9 cellular contexts compared by ENCODE assay signal in genomic region chr19:16996838-16997490, GRCh38. TPM values are rescaled to one million over a fixed set of nuclear protein-coding genes. Genes with fewer than 3 reads are reported as not detected.
DNase-seq lines count a peak whose midpoint lies in the region; ATAC-seq, FAIRE-seq and TF ChIP-seq lines count a peak whose summit lies in the region.
"Not testable (repeated sequence)": the region's sequence is repeated elsewhere in the genome, so short reads cannot be mapped to it uniquely, and the experiment has no call there.
"Had no signal": no experiment of that assay in that cellular context is flagged by ENCODE, and none has a peak within 500 bp of the region (broad histone marks: within the 10 kb centered on the region; RNA-seq: fewer than 3 reads in every experiment).

No MANE protein-coding gene starts in this region.

- not testable (repeated sequence) for H4K20me1 ChIP-seq in K562 (replicated peaks; ENCODE audit: control insufficient read depth, insufficient read depth, low read length); HepG2 (ENCODE audit: insufficient read depth, low read length)

- peaks cover 13% of the 10 kb centered on the region for H3K4me1 Mint-ChIP-seq in T-helper 17 cell

- 21% methylated on average over 9 of the region's 23 CpGs for WGBS in K562 (ENCODE audit: insufficient coverage, low coverage, missing lambda C conversion rate)
- WGBS in HepG2 (ENCODE audit: low lambda C conversion rate) = 31% methylated on average over 9 of the region's 23 CpGs
- no CpG with 5 or more reads among the region's 23 CpGs for WGBS in neuronal stem cell (ENCODE audit: extremely low coverage in 2 of 2, insufficient read length in 2 of 2, insufficient replicate concordance in 1 of 2), 2 donors

- H3K9me1 ChIP-seq in K562 (ENCODE audit: control insufficient read depth, insufficient read depth, low read length) = not testable (repeated sequence)

- H3K4me1 ChIP-seq in K562 (replicated peaks in 1 of 2; ENCODE audit: control insufficient read depth in 2 of 2, insufficient read depth in 2 of 2, low read length in 2 of 2); HepG2 (ENCODE audit: insufficient read depth, low read length); neuronal stem cell (ENCODE audit: control insufficient read depth in 2 of 2, insufficient read depth in 1 of 2, low read depth in 1 of 2, low read length in 2 of 2): not testable (repeated sequence)

- TF ChIP-seq POLR2A in K562 (conservative IDR thresholded peaks at IDR 0.05); HepG2 (IDR thresholded peaks at IDR 0.05; ENCODE audit: insufficient read depth in 1 of 2, low read depth in 2 of 2, low read length in 2 of 2): not testable (repeated sequence)

- H3K36me3 Mint-ChIP-seq in T-helper 17 cell (ENCODE audit: low read depth) = not testable (repeated sequence)

- H2AFZ ChIP-seq in K562 (ENCODE audit: low read depth, low read length) = peak overlapping the region; percentile 66
- not testable (repeated sequence) for H2AFZ ChIP-seq in HepG2 (ENCODE audit: low read length); neuronal stem cell (ENCODE audit: low read length)

- not testable (repeated sequence) for H3K9me3 ChIP-seq in T-helper 17 cell (ENCODE audit: control insufficient read depth, low read length, poor library complexity, severe bottlenecking); K562 (replicated peaks; ENCODE audit: control insufficient read depth, insufficient read depth, low read depth, low read length); HepG2 (ENCODE audit: low read length)
- H3K9me3 ChIP-seq in neuronal stem cell (replicated peaks in 1 of 2; ENCODE audit: control insufficient read depth in 2 of 2, insufficient read depth in 1 of 2, low read depth in 1 of 2, low read length in 2 of 2) = peaks cover 14 to 18% of the 10 kb centered on the region in 2 donors

- not testable (repeated sequence) for H3K4me3 ChIP-seq in K562; bronchial epithelial cell (ENCODE audit: low read depth, low read length); HepG2 (replicated peaks in 1 of 3; ENCODE audit: insufficient read depth in 1 of 3, low read depth in 2 of 3, low read length in 3 of 3); neuronal stem cell (ENCODE audit: low read length in 2 of 2)

- intact Hi-C loops in K562 (cut with micrococcal nuclease); HepG2 (cut with micrococcal nuclease; ENCODE audit: unreplicated experiment): not testable (repeated sequence)

- TF ChIP-seq CTCF in K562 (IDR thresholded peaks at IDR 0.05 in 2 of 3, conservative IDR thresholded peaks at IDR 0.05 in 1 of 3; ENCODE audit: insufficient read depth in 2 of 3, low read depth in 1 of 3, low read length in 3 of 3); bronchial epithelial cell (IDR thresholded peaks at IDR 0.05; ENCODE audit: insufficient read depth, low read length, severe bottlenecking); HepG2 (CRISPR knock-in tag; IDR thresholded peaks at IDR 0.05): not testable (repeated sequence)

- H3K18ac ChIP-seq in neuronal stem cell (ENCODE audit: low read length) = not testable (repeated sequence)

- H3K27ac ChIP-seq in K562 (ENCODE audit: extremely low read depth, low read depth, low read length); HepG2 (ENCODE audit: extremely low read length, insufficient read depth, low read length); neuronal stem cell (replicated peaks; ENCODE audit: low read length): not testable (repeated sequence)

- H3K9ac ChIP-seq in K562 (ENCODE audit: insufficient read depth in 1 of 2, low read depth in 2 of 2, low read length in 2 of 2) = peak overlapping the region in 1 of 2 experiments; percentile 45; a peak in 1 of 4 replicates
- H3K9ac ChIP-seq in HepG2 (ENCODE audit: insufficient read depth, low read depth, low read length); neuronal stem cell (ENCODE audit: low read depth, low read length, poor library complexity): not testable (repeated sequence)

- not testable (repeated sequence) for H2BK15ac ChIP-seq in neuronal stem cell (ENCODE audit: low read length)

- not testable (repeated sequence) for H3K4me3 Mint-ChIP-seq in T-helper 17 cell

- H4K91ac ChIP-seq in neuronal stem cell (ENCODE audit: low read depth, low read length, poor library complexity) = not testable (repeated sequence)

- peak overlapping the region; percentile 39 for H3K27ac Mint-ChIP-seq in T-helper 17 cell

- H3K4ac ChIP-seq in neuronal stem cell (ENCODE audit: low read length) = not testable (repeated sequence)

- not testable (repeated sequence) for H3K79me1 ChIP-seq in neuronal stem cell (ENCODE audit: low read depth, low read length)

- not testable (repeated sequence) for DNase-seq in HTR-8/SVneo (ENCODE audit: insufficient read length, low spot score); T-helper 17 cell; K562 (ENCODE audit: extremely low read depth in 1 of 4, low spot score in 3 of 4); bronchial epithelial cell (ENCODE audit: low read depth); HepG2 (ENCODE audit: low spot score); neuronal stem cell (ENCODE audit: low spot score); urothelium cell line (ENCODE audit: low spot score)

- H3K27me3 ChIP-seq in K562 (ENCODE audit: control insufficient read depth in 2 of 2, insufficient read depth in 2 of 2, low read length in 2 of 2); bronchial epithelial cell (ENCODE audit: control insufficient read depth, insufficient read depth, low read length); HepG2 (ENCODE audit: control insufficient read depth in 1 of 2, insufficient read depth in 2 of 2, low read length in 2 of 2); neuronal stem cell (ENCODE audit: control insufficient read depth in 3 of 3, insufficient read depth in 3 of 3, low read depth in 1 of 3, low read length in 3 of 3): not testable (repeated sequence)

- not testable (repeated sequence) for H3K23ac ChIP-seq in neuronal stem cell (ENCODE audit: low read depth, low read length, poor library complexity)

- not testable (repeated sequence) for H2BK120ac ChIP-seq in neuronal stem cell (ENCODE audit: low read depth, low read length)

- FAIRE-seq in HTR-8/SVneo (lab: Jason Lieb, UNC) (peak; percentile 85), bronchial epithelial cell (lab: Jason Lieb, UNC) (peak; percentile 90), urothelium cell line (lab: Jason Lieb, UNC) (peak; percentile 89)
- not testable (repeated sequence) for FAIRE-seq in K562 (lab: Jason Lieb, UNC); HepG2 (lab: Jason Lieb, UNC)

- H3K14ac ChIP-seq in neuronal stem cell (ENCODE audit: low read length) = peak overlapping the region; percentile 71

- not testable (repeated sequence) for TF ChIP-seq EP300 in K562 (IDR thresholded peaks at IDR 0.05; ENCODE audit: low read length); HepG2 (IDR thresholded peaks at IDR 0.05; ENCODE audit: low read depth in 2 of 2, low read length in 2 of 2); HepG2 (CRISPR knock-in tag; IDR thresholded peaks at IDR 0.05; ENCODE audit: borderline replicate concordance)

- not testable (repeated sequence) for TF ChIP-seq RAD21 in K562 (CRISPR knock-in tag; conservative IDR thresholded peaks at IDR 0.05 in 1 of 2, IDR thresholded peaks at IDR 0.05 in 1 of 2); HepG2 (CRISPR knock-in tag; IDR thresholded peaks at IDR 0.05)

- H2BK5ac ChIP-seq in neuronal stem cell (ENCODE audit: low read length) = not testable (repeated sequence)

- H3K4me2 ChIP-seq in K562 (ENCODE audit: insufficient read depth, low read length) (peak overlapping the region; percentile 58; the same call in 1 of the 2 replicates), HepG2 (ENCODE audit: low read depth, low read length) (peak overlapping the region; percentile 36; the same call in 1 of the 2 replicates)
- H3K4me2 ChIP-seq in neuronal stem cell (ENCODE audit: insufficient read depth, low read length, poor library complexity, severe bottlenecking) = not testable (repeated sequence)

- not testable (repeated sequence) for BruUV-seq in K562 (replicated peaks; lab: Mats Ljungman, UMichigan); HepG2 (replicated peaks; lab: Mats Ljungman, UMichigan)

- in situ Hi-C loops in K562 (cut with MboI); HepG2 (cut with HindIII; ENCODE audit: extremely low pct_ligation_motif_present, low pct_unique_long_range_greater_than_20kb): not testable (repeated sequence)

- ATAC-seq in T-helper 17 cell, HepG2: not testable (repeated sequence)
- peak; percentile 71 for ATAC-seq in K562

- not testable (repeated sequence) for H3K36me3 ChIP-seq in K562 (ENCODE audit: control insufficient read depth, insufficient read depth, low read length); bronchial epithelial cell (ENCODE audit: control insufficient read depth, insufficient read depth, low read length); HepG2 (replicated peaks in 1 of 2; ENCODE audit: control insufficient read depth in 1 of 2, insufficient read depth in 2 of 2, low read length in 2 of 2)
- H3K36me3 ChIP-seq in neuronal stem cell (replicated peaks in 1 of 2; ENCODE audit: control insufficient read depth in 2 of 2, insufficient read depth in 2 of 2, low read length in 2 of 2) = peaks cover 42 to 55% of the 10 kb centered on the region in 2 donors

- H3K27me3 Mint-ChIP-seq in T-helper 17 cell = not testable (repeated sequence)

- H2BK12ac ChIP-seq in neuronal stem cell (ENCODE audit: low read length) = not testable (repeated sequence)

- POLR2A ChIA-PET in K562 (lab: Yijun Ruan, JAX); HepG2 (lab: Yijun Ruan, JAX): not testable (repeated sequence)

- not testable (repeated sequence) for H2AK5ac ChIP-seq in neuronal stem cell (ENCODE audit: low read depth, low read length)

- H4K8ac ChIP-seq in neuronal stem cell (ENCODE audit: low read depth, low read length) = not testable (repeated sequence)

- not testable (repeated sequence) for H3K79me2 ChIP-seq in K562 (ENCODE audit: control insufficient read depth, insufficient read depth, low read length); HepG2 (ENCODE audit: insufficient read depth, low read length)

- CTCF ChIA-PET in K562 (lab: Yijun Ruan, JAX; ENCODE audit: low intra/inter-chr PET ratio); HepG2 (lab: Yijun Ruan, JAX; ENCODE audit: low intra/inter-chr PET ratio, low total read pairs): not testable (repeated sequence)

RNA-seq across cellular contexts. Expression of gene CPAMD8, which starts 29.6 kb away (rescaled TPM):
- total RNA-seq in T-helper 17 cell (1 to 10 TPM; 1.1 to 3.3 TPM), K562 (2014; rRNA removed) (1.3 and 2.1 TPM in 2 replicates), K562 (2014; rRNA removed; fragmentation: Illumina TruSeq; extraction: Trizol) (0.29 and 0.69 TPM in 2 replicates), K562 (2015; rRNA removed; fragmentation: Illumina TruSeq; extraction: Trizol) (0.62 and 0.64 TPM in 2 replicates), K562 (2021) (1.5 and 2.0 TPM in 2 replicates), bronchial epithelial cell (0.53 and 1.9 TPM in 2 replicates), HepG2 (2016; rRNA removed; fragmentation: Illumina TruSeq; extraction: Trizol) (0.28 and 0.29 TPM in 2 replicates)
- total RNA-seq in K562 (2011; cell fraction: chromatin; rRNA removed; ENCODE audit: low replicate concordance) = 7.2 and 17.1 TPM in 2 replicates
- 12.9 and 14.3 TPM in 2 replicates for total RNA-seq in K562 (2011; cell fraction: nucleolus; rRNA removed)
- total RNA-seq in K562 (2011; cell fraction: nucleoplasm; rRNA removed) = 12.8 and 15.2 TPM in 2 replicates
- polyA plus RNA-seq in K562 (2011; rRNA removed) (1.7 and 3.0 TPM in 2 replicates), K562 (2014; fragmentation: Illumina TruSeq; extraction: Trizol) (1.1 and 1.9 TPM in 2 replicates), K562 (2014; fragmentation: Nextera tagmentation; extraction: Ambion mirVana) (under 1 TPM; 0.20 TPM), K562 (2014; rRNA removed) (1.8 and 2.1 TPM in 2 replicates), HepG2 (2011; rRNA removed) (0.34 and 0.91 TPM in 2 replicates)
- 3.3 and 4.3 TPM in 2 replicates for polyA plus RNA-seq in K562 (2011; cell fraction: cytosol; rRNA removed)
- 7.2 and 7.8 TPM in 2 replicates for polyA plus RNA-seq in K562 (2011; cell fraction: nucleus; rRNA removed)
- 2.8 and 4.4 TPM in 2 replicates for polyA plus RNA-seq in K562 (2012)
- polyA minus RNA-seq in K562 (2011; rRNA and poly(A)+ RNA removed) = 1.4 and 2.1 TPM in 2 replicates
- polyA minus RNA-seq in K562 (2011; cell fraction: cytosol; rRNA and poly(A)+ RNA removed) = 1.1 and 4.8 TPM in 2 replicates
- polyA minus RNA-seq in K562 (2011; cell fraction: nucleus; rRNA and poly(A)+ RNA removed) = 2.7 and 5.3 TPM in 2 replicates
- total RNA-seq in HepG2 (2016; cell fraction: cytosol; rRNA removed; fragmentation: Illumina TruSeq; extraction: Trizol; ENCODE audit: low read depth) = not detected in 2 replicates
- total RNA-seq in HepG2 (2016; cell fraction: insoluble cytoplasmic fraction; rRNA removed; fragmentation: Illumina TruSeq; extraction: Trizol) = 0.04 and 0.21 TPM in 2 replicates
- not detected in 2 replicates for total RNA-seq in HepG2 (2016; cell fraction: membrane; rRNA removed; fragmentation: Illumina TruSeq; extraction: Trizol)
- total RNA-seq in HepG2 (2016; cell fraction: nucleus; rRNA removed; fragmentation: Illumina TruSeq; extraction: Trizol) = 0.34 TPM in 2 replicates
- 0.21 and 0.35 TPM in 2 replicates for polyA plus RNA-seq in HepG2 (2011; cell fraction: cytosol; rRNA removed)
- polyA plus RNA-seq in HepG2 (2011; cell fraction: nucleus; rRNA removed) = 1.6 and 2.5 TPM in 2 replicates
- polyA plus RNA-seq in HepG2 (2012) = 0.12 and 0.71 TPM in 2 replicates
- 0.09 TPM in 1 of 2 replicates, not detected in the other for polyA plus RNA-seq in HepG2 (2016; cell fraction: cytosol; fragmentation: Illumina TruSeq; extraction: Trizol; ENCODE audit: low read depth)
- polyA plus RNA-seq in HepG2 (2016; cell fraction: insoluble cytoplasmic fraction; fragmentation: Illumina TruSeq; extraction: Trizol; ENCODE audit: low read depth) = 0.07 TPM in 1 of 2 replicates, not detected in the other
- 0.26 TPM in 1 of 2 replicates, not detected in the other for polyA plus RNA-seq in HepG2 (2016; cell fraction: membrane; fragmentation: Illumina TruSeq; extraction: Trizol; ENCODE audit: low read depth)
- 0.14 and 0.48 TPM in 2 replicates for polyA plus RNA-seq in HepG2 (2016; cell fraction: nucleus; fragmentation: Illumina TruSeq; extraction: Trizol; ENCODE audit: insufficient read depth, low read depth)
- polyA minus RNA-seq in HepG2 (2011; rRNA and poly(A)+ RNA removed; ENCODE audit: low replicate concordance) = 0.30 and 0.94 TPM in 2 replicates
- not detected in 2 replicates for polyA minus RNA-seq in HepG2 (2011; cell fraction: cytosol; rRNA and poly(A)+ RNA removed)
- polyA minus RNA-seq in HepG2 (2011; cell fraction: nucleus; rRNA and poly(A)+ RNA removed) = 0.26 and 1.4 TPM in 2 replicates
- polyA plus RNA-seq in neuronal stem cell (2013, experiment 1 of 2) = 21.3 TPM
- 22.3 TPM for polyA plus RNA-seq in neuronal stem cell (2013, experiment 2 of 2)
- total RNA-seq: A172, Daoy had no signal
